24 cellular contexts compared by ENCODE assay signal in genomic region chr2:6730003-6730402, GRCh38.
A peak's percentile ranks its signal among the peaks of the same experiment; 100 is the strongest.
DNase-seq lines count a peak whose midpoint lies in the region; ATAC-seq and TF ChIP-seq lines count a peak whose summit lies in the region.
"Had no signal": no experiment of that assay in that cellular context is flagged by ENCODE, and none has a peak within 500 bp of the region (broad histone marks: within the 10 kb centered on the region; RNA-seq: fewer than 3 reads in every experiment).

No MANE protein-coding gene starts in this region.

- no peak overlapping the region for H3K4me3 ChIP-seq in breast epithelium
- no peak overlapping the region for H3K4me3 ChIP-seq in RWPE2 (ENCODE audit: severe bottlenecking)
- H3K4me3 ChIP-seq: A549; BLaER1 treated with 17β-estradiol and CSF1 and Interleukin-3, amounts not matched to agents 10 nM and 100 nM; GM12878; GM23338 had no signal

- POLR2A ChIA-PET in MCF 10A (lab: Yijun Ruan, JAX), result no interaction called here

- H3K27me3 Mint-ChIP-seq in MCF 10A (ENCODE audit: insufficient read depth, unreplicated experiment), result no peaks in the 10 kb centered on the region

- intact Hi-C loops in MCF 10A (cut with micrococcal nuclease), result no loop called here
- intact Hi-C loops in breast epithelium (cut with DNase I; ENCODE audit: low total_unique reads), result no loop called here

- no TSS peak for BruUV-seq in MCF 10A (replicated peaks; lab: Mats Ljungman, UMichigan)

- H3K27me3 ChIP-seq in breast epithelium, result no peaks in the 10 kb centered on the region
- H3K27me3 ChIP-seq in RWPE2 (ENCODE audit: insufficient read depth, poor library complexity, severe bottlenecking), result no peaks in the 10 kb centered on the region
- no peaks in the 10 kb centered on the region for H3K27me3 ChIP-seq in foreskin keratinocyte
- H3K27me3 ChIP-seq: BE2C; BLaER1 treated with 17β-estradiol and CSF1 and Interleukin-3, amounts not matched to agents 10 nM and 100 nM had no signal

- H3K36me3 ChIP-seq in breast epithelium (no peaks in the 10 kb centered on the region), RWPE2 (ENCODE audit: low read depth) (no peaks in the 10 kb centered on the region)
- H3K36me3 ChIP-seq: BE2C had no signal

- H3K4me1 Mint-ChIP-seq in MCF 10A (ENCODE audit: insufficient read depth, unreplicated experiment), result peaks cover under 1% of the 10 kb centered on the region
- H3K4me1 Mint-ChIP-seq: CD14-positive monocyte; CD8-positive, alpha-beta memory T cell had no signal

- H3K4me1 ChIP-seq in breast epithelium, result no peaks in the 10 kb centered on the region
- no peaks in the 10 kb centered on the region for H3K4me1 ChIP-seq in RWPE2 (ENCODE audit: insufficient read depth, poor library complexity, severe bottlenecking)
- H3K4me1 ChIP-seq in foreskin keratinocyte, result no peaks in the 10 kb centered on the region
- H3K4me1 ChIP-seq: A549; BLaER1 treated with 17β-estradiol and CSF1 and Interleukin-3, amounts not matched to agents 10 nM and 100 nM had no signal

- H3K4me3 Mint-ChIP-seq in MCF 10A (ENCODE audit: unreplicated experiment), result no peak overlapping the region
- H3K4me3 Mint-ChIP-seq: CD14-positive monocyte; CD4-positive, alpha-beta T cell; CD8-positive, alpha-beta memory T cell; GM23338; H9 had no signal

- no peak overlapping the region for H3K27ac ChIP-seq in breast epithelium
- peak overlapping the region; percentile 20 for H3K27ac ChIP-seq in RWPE2 (ENCODE audit: poor library complexity, severe bottlenecking)
- H3K27ac ChIP-seq in foreskin keratinocyte, result no peak overlapping the region
- H3K27ac ChIP-seq: A549; BLaER1 treated with 17β-estradiol and CSF1 and Interleukin-3, amounts not matched to agents 10 nM and 100 nM had no signal

- peak; percentile 14 for DNase-seq in MCF 10A (ENCODE audit: unreplicated experiment)
- no peak for DNase-seq in breast epithelium (ENCODE audit: low spot score in 2 of 2)
- no peak for DNase-seq in RWPE2 (ENCODE audit: low spot score)
- peak; percentile 45 to 91 for DNase-seq in foreskin keratinocyte
- DNase-seq: 8988T; ACHN; AML-193; BE2C; CD4-positive, alpha-beta T cell; CD8-positive, alpha-beta memory T cell; DMS 273 treated with DMSO at 0.1 percent for 48 hours; DMS79; EL; GDM1; H9 had no signal

- TF ChIP-seq POLR2A in breast epithelium (IDR thresholded peaks at IDR 0.05) (no peak), GM18505 (IDR thresholded peaks at IDR 0.05; ENCODE audit: borderline replicate concordance, extremely low read depth, insufficient read depth, insufficient read length) (no peak)

- H3K27ac Mint-ChIP-seq in MCF 10A (ENCODE audit: low read depth, unreplicated experiment), result no peak overlapping the region
- H3K27ac Mint-ChIP-seq: CD14-positive monocyte; CD4-positive, alpha-beta T cell; CD8-positive, alpha-beta memory T cell; GM23338; H9 had no signal

- H3K36me3 Mint-ChIP-seq in MCF 10A (ENCODE audit: insufficient read depth, unreplicated experiment), result no peaks in the 10 kb centered on the region
- H3K36me3 Mint-ChIP-seq: CD14-positive monocyte had no signal

- peaks cover 16% of the 10 kb centered on the region for H3K9me3 Mint-ChIP-seq in MCF 10A (ENCODE audit: unreplicated experiment)
- H3K9me3 Mint-ChIP-seq: CD4-positive, alpha-beta T cell had no signal

- TF ChIP-seq CTCF in MCF 10A (IDR thresholded peaks at IDR 0.05; ENCODE audit: unreplicated experiment), result no peak
- TF ChIP-seq CTCF in breast epithelium (IDR thresholded peaks at IDR 0.05), result no peak
- no peak for TF ChIP-seq CTCF in RWPE2 (IDR thresholded peaks at IDR 0.05; ENCODE audit: poor library complexity, severe bottlenecking)
- TF ChIP-seq CTCF in foreskin keratinocyte (conservative IDR thresholded peaks at IDR 0.05), result no peak

- H3K9me3 ChIP-seq in breast epithelium (no peaks in the 10 kb centered on the region), RWPE2 (ENCODE audit: severe bottlenecking) (peaks cover 10% of the 10 kb centered on the region)
- H3K9me3 ChIP-seq: A549; BE2C; BLaER1 treated with 17β-estradiol and CSF1 and Interleukin-3, amounts not matched to agents 10 nM and 100 nM had no signal

- ATAC-seq in RWPE2 (ENCODE audit: low read depth) (peak; percentile 81), foreskin keratinocyte (peak; percentile 92), GM21381 (IDR thresholded peaks at IDR 0.05; ENCODE audit: unreplicated experiment) (no peak), GM21423 (IDR thresholded peaks at IDR 0.05; ENCODE audit: unreplicated experiment) (no peak), GM18505 (IDR thresholded peaks at IDR 0.05; ENCODE audit: unreplicated experiment) (no peak)
- ATAC-seq: A549, GM12878, GM23338, HCT116 had no signal

- CTCF ChIA-PET in MCF 10A (lab: Yijun Ruan, JAX), result interaction anchor here (0.7 kb wide), 1 partner anchor 65 kb away, joined by 3 read pairs; no protein-coding TSS in a partner anchor

Comparison
In these comparisons a context has a peak if more than half of its experiments do, and no peak if none do; other contexts are left out.
1. DNase-seq: peak in MCF 10A (single experiment) and foreskin keratinocyte (2 of 2); none in breast epithelium (0 of 2) and RWPE2 (single experiment).
2. ATAC-seq: peak in RWPE2 (single experiment) and foreskin keratinocyte (single experiment); none in GM21381 (single experiment), GM21423 (single experiment) and GM18505 (single experiment).